ENCODE assay signal across 10 cellular contexts in genomic region chr17:47844814-47845453, GRCh38. TPM values are rescaled to one million over a fixed set of nuclear protein-coding genes. Genes with fewer than 3 reads are reported as not detected.
DNase-seq lines count a peak whose midpoint lies in the region; ATAC-seq and TF ChIP-seq lines count a peak whose summit lies in the region.
"Had no signal": no experiment of that assay in that cellular context is flagged by ENCODE, and none has a peak within 500 bp of the region (broad histone marks: within the 10 kb centered on the region; RNA-seq: fewer than 3 reads in every experiment).

No MANE protein-coding gene starts in this region.

- H3K27ac ChIP-seq in A673 (ENCODE audit: low read depth, low read length, poor library complexity, severe bottlenecking) (no peak overlapping the region), fibroblast of lung (ENCODE audit: insufficient read depth, low read length) (no peak overlapping the region), right cardiac atrium (ENCODE audit: low read length) (no peak overlapping the region)
- H3K27ac ChIP-seq: left lung had no signal

- H3K9me3 ChIP-seq in A673 (ENCODE audit: low read depth, low read length, poor library complexity, severe bottlenecking): no peaks in the 10 kb centered on the region
- H3K9me3 ChIP-seq in fibroblast of lung (ENCODE audit: control insufficient read depth, insufficient read depth, low read depth, low read length): no peaks in the 10 kb centered on the region
- H3K9me3 ChIP-seq in right cardiac atrium (ENCODE audit: control insufficient read depth, low read length): no peaks in the 10 kb centered on the region
- H3K9me3 ChIP-seq: left lung had no signal

- H3K4me1 ChIP-seq in A673 (ENCODE audit: insufficient read depth, low read length, poor library complexity, severe bottlenecking) (no peaks in the 10 kb centered on the region), fibroblast of lung (ENCODE audit: control insufficient read depth, extremely low read depth, insufficient read depth, low read length) (peaks cover 7% of the 10 kb centered on the region), right cardiac atrium (ENCODE audit: control insufficient read depth, insufficient read depth, low read length) (peaks cover 3% of the 10 kb centered on the region)

- peak; percentile 38 for DNase-seq in A673 (ENCODE audit: low spot score)
- DNase-seq in OCI-M1 (lab: John Stamatoyannopoulos, UW): peak; percentile 32
- DNase-seq in fibroblast of lung (ENCODE audit: low read depth in 2 of 2): no peak
- DNase-seq in right cardiac atrium: no peak
- DNase-seq: activated CD4-positive, alpha-beta memory T cell treated with anti-CD3 and anti-CD28 coated beads for 36 hours; left lung had no signal

- H3K9ac ChIP-seq in fibroblast of lung (ENCODE audit: insufficient read depth, low read length): no peak overlapping the region

- POLR2A ChIA-PET in A673 (lab: Charles Lee; ENCODE audit: low non-redundant PET): no interaction called here

- WGBS in right cardiac atrium: 57% methylated on average over 3 of the region's 3 CpGs

- no peak for ATAC-seq in HG02840 (IDR thresholded peaks at IDR 0.05; ENCODE audit: low FRiP score, unreplicated experiment)
- ATAC-seq in HG02938 (IDR thresholded peaks at IDR 0.05; ENCODE audit: unreplicated experiment): no peak
- no peak for ATAC-seq in right cardiac atrium
- ATAC-seq in GM19397 (IDR thresholded peaks at IDR 0.05; ENCODE audit: unreplicated experiment): no peak
- ATAC-seq: left lung had no signal

- intact Hi-C loops in A673 (cut with micrococcal nuclease; ENCODE audit: unreplicated experiment): loop anchor here (5.0 to 10.0 kb wide), 2 partner anchors 100 to 172 kb away; partner anchors contain the start of gene PNPO
- intact Hi-C loops in right cardiac atrium (cut with DNase I): loop anchor here in 3 of 4 donors (5.0 to 10.0 kb wide), 5 partner anchors 100 to 172 kb away; partner anchors contain the start of genes CDK5RAP3 (in 1 of the 3) and PNPO (in 1 of the 3)

- no peak overlapping the region for H3K4me2 ChIP-seq in fibroblast of lung (ENCODE audit: extremely low read depth, insufficient read depth, low read length)

- H3K27me3 ChIP-seq in A673 (replicated peaks; ENCODE audit: insufficient read depth, low read depth, low read length, poor library complexity) (peaks cover 44% of the 10 kb centered on the region), fibroblast of lung (ENCODE audit: control insufficient read depth, insufficient read depth, low read length) (peaks cover 39% of the 10 kb centered on the region), right cardiac atrium (ENCODE audit: control insufficient read depth, insufficient read depth) (no peaks in the 10 kb centered on the region)

- H4K20me1 ChIP-seq in fibroblast of lung (ENCODE audit: control insufficient read depth, extremely low read depth, insufficient read depth, low read length): no peaks in the 10 kb centered on the region

- CTCF ChIA-PET in A673 (lab: Charles Lee): interaction anchor here (1.3 kb wide), 1 partner anchor 45 kb away, joined by 3 read pairs; no protein-coding TSS in a partner anchor

- no peaks in the 10 kb centered on the region for H3K79me2 ChIP-seq in fibroblast of lung (ENCODE audit: control insufficient read depth, insufficient read depth, low read length)

- TF ChIP-seq CTCF in A673 (conservative IDR thresholded peaks at IDR 0.05; ENCODE audit: low read depth, low read length) (peak; percentile 37; the same call in 1 of the 2 replicates), GM12872 (IDR thresholded peaks at IDR 0.05; ENCODE audit: insufficient read depth, low read depth, low read length) (peak; percentile 37; the same call in 2 of the 3 replicates), fibroblast of lung (conservative IDR thresholded peaks at IDR 0.05 in 1 of 2, IDR thresholded peaks at IDR 0.05 in 1 of 2; ENCODE audit: low read depth in 1 of 2, low read length in 2 of 2) (peak; percentile 24 to 49)

- H2AFZ ChIP-seq in fibroblast of lung (ENCODE audit: low read length): no peak overlapping the region

- no peak overlapping the region for H3K4me3 ChIP-seq in A673 (ENCODE audit: low read depth, low read length, poor library complexity, severe bottlenecking)
- H3K4me3 ChIP-seq in fibroblast of lung (replicated peaks in 1 of 4; ENCODE audit: control extremely low read depth in 1 of 4, insufficient read depth in 1 of 4, low read depth in 3 of 4, low read length in 4 of 4): no peak overlapping the region
- no peak overlapping the region for H3K4me3 ChIP-seq in right cardiac atrium (ENCODE audit: low read length)
- H3K4me3 ChIP-seq: left lung had no signal

- no TSS peak for BruUV-seq in A673 (replicated peaks; lab: Mats Ljungman, UMichigan)

- no peaks in the 10 kb centered on the region for H3K36me3 ChIP-seq in A673 (ENCODE audit: insufficient read depth, low read length, poor library complexity, severe bottlenecking)
- H3K36me3 ChIP-seq in fibroblast of lung (ENCODE audit: control insufficient read depth, insufficient read depth, low read length): no peaks in the 10 kb centered on the region
- H3K36me3 ChIP-seq: left lung had no signal

RNA-seq across cellular contexts. Expression of gene SCRN2, which starts 3.9 kb away (rescaled TPM):
- 6.2 and 11.2 TPM in 2 replicates for total RNA-seq in A673 (2021)
- 22.3 and 40.8 TPM in 2 replicates for total RNA-seq in fibroblast of lung
- polyA plus RNA-seq in fibroblast of lung: 10.2 and 10.6 TPM in 2 replicates
- polyA plus RNA-seq in fibroblast of lung (2012): 12.8 and 15.5 TPM in 2 replicates
- polyA minus RNA-seq in fibroblast of lung (ENCODE audit: low replicate concordance): 23.8 and 24.3 TPM in 2 replicates
- total RNA-seq in right cardiac atrium: 10 to 100 TPM; 36.6 to 51.8 (median 40.9) TPM
- 62.3 TPM for polyA plus RNA-seq in right cardiac atrium

RNA-seq across cellular contexts. Expression of gene SP6, which starts 6.0 kb away (rescaled TPM):
- total RNA-seq in A673 (2021): 0.15 and 0.66 TPM in 2 replicates
- under 0.01 TPM in 1 of 2 replicates, not detected in the other for total RNA-seq in fibroblast of lung
- 0.07 and 0.11 TPM in 2 replicates for polyA plus RNA-seq in fibroblast of lung
- 0.12 and 0.25 TPM in 2 replicates for polyA plus RNA-seq in fibroblast of lung (2012)
- not detected in 2 replicates for polyA minus RNA-seq in fibroblast of lung (ENCODE audit: low replicate concordance)
- 1 to 10 TPM in 1 of 4 donors, under 1 TPM in 3; 0.29 to 3.6 (median 0.41) TPM for total RNA-seq in right cardiac atrium
- 0.34 TPM for polyA plus RNA-seq in right cardiac atrium

RNA-seq across cellular contexts. Expression of gene LRRC46, which starts 13.5 kb away (rescaled TPM):
- 1.1 and 1.3 TPM in 2 replicates for total RNA-seq in A673 (2021)
- total RNA-seq in fibroblast of lung: under 0.01 TPM in 2 replicates
- polyA plus RNA-seq in fibroblast of lung: 0.19 and 0.93 TPM in 2 replicates
- 0.41 and 1.1 TPM in 2 replicates for polyA plus RNA-seq in fibroblast of lung (2012)
- 2.1 TPM in 1 of 2 replicates, not detected in the other for polyA minus RNA-seq in fibroblast of lung (ENCODE audit: low replicate concordance)
- total RNA-seq in right cardiac atrium: under 1 TPM in 3 of 4 donors, not detected in 1; 0.38 to 0.48 (median 0.43) TPM
- polyA plus RNA-seq in right cardiac atrium: 0.29 TPM

RNA-seq across cellular contexts. Expression of gene MRPL10, which starts 13.6 kb away (rescaled TPM):
- total RNA-seq in A673 (2021) (30.5 and 42.0 TPM in 2 replicates), fibroblast of lung (26.5 and 31.0 TPM in 2 replicates), right cardiac atrium (10 to 100 TPM; 37.7 to 52.3 (median 46.6) TPM)
- polyA plus RNA-seq in fibroblast of lung (44.7 and 53.1 TPM in 2 replicates), right cardiac atrium (48.0 TPM)
- 38.5 and 40.2 TPM in 2 replicates for polyA plus RNA-seq in fibroblast of lung (2012)
- 58.3 and 103 TPM in 2 replicates for polyA minus RNA-seq in fibroblast of lung (ENCODE audit: low replicate concordance)

RNA-seq across cellular contexts. Expression of gene OSBPL7, which starts 23.3 kb away (rescaled TPM):
- total RNA-seq in A673 (2021): 9.1 TPM in 2 replicates
- total RNA-seq in fibroblast of lung: 5.4 and 7.1 TPM in 2 replicates
- polyA plus RNA-seq in fibroblast of lung: 2.1 and 2.2 TPM in 2 replicates
- 2.8 and 3.2 TPM in 2 replicates for polyA plus RNA-seq in fibroblast of lung (2012)
- 3.8 and 13.6 TPM in 2 replicates for polyA minus RNA-seq in fibroblast of lung (ENCODE audit: low replicate concordance)
- 10 to 100 TPM in 1 of 4 donors, 1 to 10 TPM in 3; 6.4 to 11.1 (median 8.5) TPM for total RNA-seq in right cardiac atrium
- 5.3 TPM for polyA plus RNA-seq in right cardiac atrium

Comparison
In these comparisons a context has a peak if more than half of its experiments do, and no peak if none do; other contexts are left out.
1. DNase-seq: peak in A673 (single experiment) and OCI-M1 (single experiment); none in fibroblast of lung (0 of 2) and right cardiac atrium (0 of 3).
2. Peak in every context shown above with its lines, with median percentiles within 50 percentile points of each other: CTCF ChIP-seq.